ENCODE assay signal across 12 cellular contexts in the genomic region with DNA sequence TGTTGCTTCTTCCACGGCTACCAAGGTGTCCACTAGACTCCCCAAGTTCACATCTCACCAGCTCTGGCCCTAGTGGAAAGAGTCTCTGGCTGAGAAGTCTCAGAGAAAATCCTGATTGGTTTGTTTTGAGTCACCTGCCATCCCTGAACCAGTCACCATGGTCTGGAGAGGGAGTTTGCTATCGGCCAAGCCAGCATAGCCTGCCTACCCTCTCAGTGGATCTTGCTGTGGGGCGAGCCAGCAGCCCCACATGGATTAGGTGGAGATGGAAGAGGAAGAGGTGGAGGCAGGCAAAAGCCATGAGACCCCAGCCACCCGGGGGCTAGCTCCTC. TPM values are rescaled to one million over a fixed set of nuclear protein-coding genes. Genes with fewer than 3 reads are reported as not detected.
DNase-seq lines count a peak whose midpoint lies in the region; ATAC-seq and TF ChIP-seq lines count a peak whose summit lies in the region.
"Had no signal": no experiment of that assay in that cellular context is flagged by ENCODE, and none has a peak within 500 bp of the region (broad histone marks: within the 10 kb centered on the region; RNA-seq: fewer than 3 reads in every experiment).

No MANE protein-coding gene starts in this region.

- TF ChIP-seq POLR2A in uterus (IDR thresholded peaks at IDR 0.05), result no peak
- TF ChIP-seq POLR2A in GM18505 (IDR thresholded peaks at IDR 0.05; ENCODE audit: borderline replicate concordance, extremely low read depth, insufficient read depth, insufficient read length), result no peak

- no peak for DNase-seq in heart right ventricle
- no peak for DNase-seq in cardiac septum (ENCODE audit: low spot score)
- peak; percentile 61 for DNase-seq in endodermal cell
- DNase-seq in nephron progenitor cell, result no peak
- DNase-seq in uterus, result no peak
- DNase-seq: activated CD8-positive, alpha-beta memory T cell treated with anti-CD3 and anti-CD28 coated beads, Interleukin-2, amount 50 U/mL, for 48 hours; NCI-H774; right lobe of liver had no signal

- H3K4me1 Mint-ChIP-seq in endodermal cell, result no peaks in the 10 kb centered on the region
- H3K4me1 Mint-ChIP-seq in nephron progenitor cell, result peaks cover 16% of the 10 kb centered on the region

- H3K4me1 ChIP-seq in heart right ventricle, result peaks cover 8 to 47% (median 29%) of the 10 kb centered on the region in 9 donors
- H3K4me1 ChIP-seq in endodermal cell (ENCODE audit: control insufficient read depth, insufficient read depth, low read length), result no peaks in the 10 kb centered on the region
- peaks cover 0 to 4% of the 10 kb centered on the region in 2 donors for H3K4me1 ChIP-seq in uterus
- H3K4me1 ChIP-seq: right lobe of liver had no signal

- ATAC-seq in heart right ventricle, result no peak
- no peak for ATAC-seq in HG03135 (IDR thresholded peaks at IDR 0.05; ENCODE audit: unreplicated experiment)
- no peak for ATAC-seq in GM18505 (IDR thresholded peaks at IDR 0.05; ENCODE audit: unreplicated experiment)
- no peak for ATAC-seq in GM18519 (IDR thresholded peaks at IDR 0.05; ENCODE audit: low FRiP score, unreplicated experiment)

- no peak overlapping the region for H3K4me3 ChIP-seq in heart right ventricle
- H3K4me3 ChIP-seq in endodermal cell (ENCODE audit: low read length), result no peak overlapping the region
- peak overlapping the region in 1 of 2 donors; percentile 21 for H3K4me3 ChIP-seq in uterus
- H3K4me3 ChIP-seq: right lobe of liver, tibial artery had no signal

- H3K9me3 ChIP-seq in heart right ventricle (no peaks in the 10 kb centered on the region), endodermal cell (ENCODE audit: control insufficient read depth, low read length) (no peaks in the 10 kb centered on the region), uterus (no peaks in the 10 kb centered on the region)
- H3K9me3 ChIP-seq: right lobe of liver, tibial artery had no signal

- H3K9me3 Mint-ChIP-seq in endodermal cell, result no peaks in the 10 kb centered on the region
- H3K9me3 Mint-ChIP-seq in nephron progenitor cell, result no peaks in the 10 kb centered on the region

- H3K27me3 ChIP-seq in heart right ventricle (no peaks in the 10 kb centered on the region), endodermal cell (ENCODE audit: control insufficient read depth, insufficient read depth, low read length, poor library complexity, severe bottlenecking) (no peaks in the 10 kb centered on the region), uterus (no peaks in the 10 kb centered on the region)
- H3K27me3 ChIP-seq: right lobe of liver, tibial artery had no signal

- no peak for TF ChIP-seq CTCF in heart right ventricle (IDR thresholded peaks at IDR 0.05)
- TF ChIP-seq CTCF in endodermal cell (conservative IDR thresholded peaks at IDR 0.05), result no peak
- no peak for TF ChIP-seq CTCF in nephron progenitor cell (IDR thresholded peaks at IDR 0.05)
- no peak for TF ChIP-seq CTCF in uterus (IDR thresholded peaks at IDR 0.05)

- no peak overlapping the region for H3K9ac ChIP-seq in endodermal cell (ENCODE audit: extremely low read depth, low read length, poor library complexity, severe bottlenecking)

- no peaks in the 10 kb centered on the region for H3K36me3 Mint-ChIP-seq in endodermal cell (ENCODE audit: low read depth)
- no peaks in the 10 kb centered on the region for H3K36me3 Mint-ChIP-seq in nephron progenitor cell (ENCODE audit: low read depth)

- H3K27me3 Mint-ChIP-seq in endodermal cell (ENCODE audit: insufficient read depth), result no peaks in the 10 kb centered on the region
- peaks cover 4% of the 10 kb centered on the region for H3K27me3 Mint-ChIP-seq in nephron progenitor cell (ENCODE audit: low read depth, poor library complexity)

- no peak overlapping the region for H3K27ac Mint-ChIP-seq in endodermal cell
- H3K27ac Mint-ChIP-seq in nephron progenitor cell, result peak overlapping the region; percentile 29

- peak overlapping the region in 9 of 10 donors; percentile 40 to 91 (median 79) for H3K27ac ChIP-seq in heart right ventricle
- no peak overlapping the region for H3K27ac ChIP-seq in endodermal cell (ENCODE audit: low read depth, low read length)
- H3K27ac ChIP-seq in uterus, result peak overlapping the region; percentile 87 to 90
- H3K27ac ChIP-seq: tibial artery had no signal

- H3K36me3 ChIP-seq in heart right ventricle, result no peaks in the 10 kb centered on the region
- H3K36me3 ChIP-seq in endodermal cell (ENCODE audit: control insufficient read depth, insufficient read depth, low read length), result no peaks in the 10 kb centered on the region
- no peaks in the 10 kb centered on the region for H3K36me3 ChIP-seq in uterus
- H3K36me3 ChIP-seq: right lobe of liver, tibial artery had no signal

- 69 to 70% methylated on average over 4 of the region's 4 CpGs for WGBS in heart right ventricle, 2 donors
- 81 to 88% methylated on average over 4 of the region's 4 CpGs for WGBS in endodermal cell (ENCODE audit: insufficient coverage in 1 of 2, insufficient read length in 1 of 2), 2 experiments

- intact Hi-C loops in heart right ventricle (cut with DNase I), result no loop called here
- intact Hi-C loops in cardiac septum (cut with DNase I), result no loop called here
- intact Hi-C loops in uterus (cut with DNase I; ENCODE audit: low total_unique reads), result no loop called here

- H3K4me3 Mint-ChIP-seq in endodermal cell (no peak overlapping the region), nephron progenitor cell (no peak overlapping the region)

RNA-seq across cellular contexts. Expression of gene FLNB, which starts 48.1 kb away (rescaled TPM):
- total RNA-seq in heart right ventricle (10 to 100 TPM; 27.4 to 61.8 (median 38.6) TPM), cardiac septum (58.1 TPM), endodermal cell (100 to 1,000 TPM; 212 to 221 TPM), uterus (100 to 1,000 TPM in 3 of 4 donors, 10 to 100 TPM in 1; 52.4 to 283 (median 148) TPM)
- 10 to 100 TPM; 35.0 to 65.3 TPM for polyA plus RNA-seq in heart right ventricle
- polyA plus RNA-seq in endodermal cell (2013, experiment 1 of 2), result 86.0 TPM
- polyA plus RNA-seq in endodermal cell (2013, experiment 2 of 2), result 96.0 TPM
